In the genomic region with DNA sequence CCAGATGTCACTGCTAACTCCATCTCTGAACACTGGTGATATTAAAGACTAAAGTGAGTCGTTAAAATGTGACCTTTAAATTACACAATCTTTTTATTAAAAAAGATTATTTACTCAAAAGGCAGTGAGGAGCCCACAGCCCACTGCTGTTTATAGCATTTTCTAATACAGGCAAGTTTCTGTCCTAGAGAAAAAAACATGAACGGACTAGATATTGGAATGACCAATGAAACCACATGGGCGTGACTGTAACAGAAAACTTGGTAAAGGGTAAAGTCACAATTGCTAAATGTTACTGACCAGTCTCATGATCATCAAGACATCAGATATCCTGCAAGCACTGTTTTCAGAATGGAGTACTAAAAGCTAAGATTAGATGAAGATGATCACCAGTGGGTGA, we compare ENCODE assay signal across 30 cellular contexts.
"Had no signal": no experiment of that assay in that cellular context is flagged by ENCODE, and none has a peak within 500 bp of the region (broad histone marks: within the 10 kb centered on the region; RNA-seq: fewer than 3 reads in every experiment).

No MANE protein-coding gene starts in this region.

- DNase-seq: activated CD4-positive, alpha-beta T cell treated with anti-CD3 and anti-CD28 coated beads for 1 hour; activated CD4-positive, alpha-beta T cell treated with anti-CD3 and anti-CD28 coated beads, Interleukin-2, amount 10 ng/mL, durations not matched to agents 24 days and 14 days; activated CD4-positive, alpha-beta T cell treated with anti-CD3 and anti-CD28 coated beads, Interleukin-2, amount 50 U/mL, for 4 hours; activated CD4-positive, CD25-positive, alpha-beta regulatory T cell; activated CD8-positive, alpha-beta T cell treated with anti-CD3 and anti-CD28 coated beads for 36 hours; activated effector memory CD4-positive, alpha-beta T cell treated with anti-CD3 and anti-CD28 coated beads, Interleukin-2, amount 50 U/mL, for 16 hours; activated naive CD4-positive, alpha-beta T cell; activated naive CD4-positive, alpha-beta T cell treated with anti-CD3 and anti-CD28 coated beads, Interleukin-2, amount 50 U/mL, for 16 hours; activated naive CD8-positive, alpha-beta T cell treated with anti-CD3 and anti-CD28 coated beads for 36 hours; activated T-cell treated with anti-CD3 and anti-CD28 coated beads, Interleukin-2, amount 50 U/mL, for 1 hour; activated T-cell treated with anti-CD3 and anti-CD28 coated beads, Interleukin-2, amount 50 U/mL, for 72 hours; adrenal gland; body of pancreas; NCI-H1105; NCI-H1436; NCI-H1694; NCI-H2029; NCI-H2107; NCI-H2171; NCI-H510A; NCI-H526; NCI-H748 treated with DMSO at 0.1 percent for 48 hours; PC-9; Right ventricle myocardium superior; T1000; WERI-Rb-1 had no signal

- H3K36me3 Mint-ChIP-seq: activated naive CD8-positive, alpha-beta T cell treated with anti-CD3 and anti-CD28 coated beads for 36 hours had no signal

- H3K9ac ChIP-seq: KMS-11 had no signal

- ATAC-seq: activated CD8-positive, alpha-beta T cell treated with anti-CD3 and anti-CD28 coated beads for 36 hours; activated T-cell treated with anti-CD3 and anti-CD28 coated beads, Interleukin-2, amount 50 U/mL, for 72 hours; activated T-helper 17 cell treated with anti-CD3 and anti-CD28 coated beads, Interleukin-2, amount 50 U/mL, for 72 hours; body of pancreas had no signal

- H3K4me2 ChIP-seq: KMS-11, PC-9 had no signal

- H3K4me1 Mint-ChIP-seq: activated CD4-positive, alpha-beta T cell treated with anti-CD3 and anti-CD28 coated beads, Interleukin-2, amount 10 ng/mL, durations not matched to agents 24 days and 14 days; activated naive CD8-positive, alpha-beta T cell treated with anti-CD3 and anti-CD28 coated beads for 36 hours; activated T-helper 17 cell treated with anti-CD3 and anti-CD28 coated beads, Interleukin-2, amount 50 U/mL, for 72 hours had no signal

- H3K27me3 Mint-ChIP-seq: activated CD4-positive, alpha-beta T cell treated with anti-CD3 and anti-CD28 coated beads, Interleukin-2, amount 10 ng/mL, durations not matched to agents 24 days and 14 days; activated CD8-positive, alpha-beta T cell treated with anti-CD3 and anti-CD28 coated beads for 36 hours; activated naive CD8-positive, alpha-beta T cell treated with anti-CD3 and anti-CD28 coated beads for 36 hours had no signal

- H3K4me3 Mint-ChIP-seq: activated CD4-positive, alpha-beta T cell treated with anti-CD3 and anti-CD28 coated beads, Interleukin-2, amount 10 ng/mL, durations not matched to agents 24 days and 14 days; activated CD8-positive, alpha-beta T cell treated with anti-CD3 and anti-CD28 coated beads for 36 hours; activated naive CD8-positive, alpha-beta T cell treated with anti-CD3 and anti-CD28 coated beads for 36 hours; activated T-cell treated with anti-CD3 and anti-CD28 coated beads, Interleukin-2, amount 50 U/mL, for 72 hours; activated T-helper 17 cell treated with anti-CD3 and anti-CD28 coated beads, Interleukin-2, amount 50 U/mL, for 72 hours had no signal

- H2AFZ ChIP-seq: PC-9 had no signal

- H3K27ac Mint-ChIP-seq: activated CD4-positive, alpha-beta T cell treated with anti-CD3 and anti-CD28 coated beads, Interleukin-2, amount 10 ng/mL, durations not matched to agents 24 days and 14 days; activated CD8-positive, alpha-beta T cell treated with anti-CD3 and anti-CD28 coated beads for 36 hours; activated naive CD8-positive, alpha-beta T cell treated with anti-CD3 and anti-CD28 coated beads for 36 hours; activated T-cell treated with anti-CD3 and anti-CD28 coated beads, Interleukin-2, amount 50 U/mL, for 72 hours; activated T-helper 17 cell treated with anti-CD3 and anti-CD28 coated beads, Interleukin-2, amount 50 U/mL, for 72 hours had no signal

- H3K36me3 ChIP-seq: adrenal gland, breast epithelium, WERI-Rb-1 had no signal

- H3K4me3 ChIP-seq: adrenal gland, body of pancreas, breast epithelium, PC-9, SK-N-MC had no signal

- H3K9me3 ChIP-seq: body of pancreas, breast epithelium had no signal

- H3K9me3 Mint-ChIP-seq: activated CD4-positive, alpha-beta T cell treated with anti-CD3 and anti-CD28 coated beads, Interleukin-2, amount 10 ng/mL, durations not matched to agents 24 days and 14 days; activated CD8-positive, alpha-beta T cell treated with anti-CD3 and anti-CD28 coated beads for 36 hours; activated naive CD8-positive, alpha-beta T cell treated with anti-CD3 and anti-CD28 coated beads for 36 hours; activated T-cell treated with anti-CD3 and anti-CD28 coated beads, Interleukin-2, amount 50 U/mL, for 72 hours had no signal

- H3K4me1 ChIP-seq: adrenal gland, body of pancreas, breast epithelium had no signal

- H3K27me3 ChIP-seq: body of pancreas, breast epithelium had no signal

- H3K27ac ChIP-seq: adrenal gland, body of pancreas, breast epithelium, KMS-11, PC-9, SK-N-MC, WERI-Rb-1 had no signal
